17 cellular contexts compared by ENCODE assay signal in genomic region chr5:21646469-21646868, GRCh38.
DNase-seq lines count a peak whose midpoint lies in the region; FAIRE-seq and TF ChIP-seq lines count a peak whose summit lies in the region.
"Had no signal": no experiment of that assay in that cellular context is flagged by ENCODE, and none has a peak within 500 bp of the region (broad histone marks: within the 10 kb centered on the region; RNA-seq: fewer than 3 reads in every experiment).

No MANE protein-coding gene starts in this region.

- no peaks in the 10 kb centered on the region for H4K20me1 ChIP-seq in astrocyte (ENCODE audit: insufficient read depth, low read length)

- H3K27me3 Mint-ChIP-seq in astrocyte (ENCODE audit: low read depth, unreplicated experiment): no peaks in the 10 kb centered on the region
- H3K27me3 Mint-ChIP-seq: B cell; CD4-positive, CD25-positive, alpha-beta regulatory T cell had no signal

- H2AFZ ChIP-seq in astrocyte (ENCODE audit: low read depth, low read length): no peak overlapping the region

- no peak overlapping the region for H3K27ac Mint-ChIP-seq in astrocyte (ENCODE audit: unreplicated experiment)
- H3K27ac Mint-ChIP-seq: B cell; CD4-positive, CD25-positive, alpha-beta regulatory T cell had no signal

- FAIRE-seq in astrocyte (lab: Jason Lieb, UNC): no peak

- H3K4me3 ChIP-seq in astrocyte (ENCODE audit: insufficient read depth, low read depth, low read length): no peak overlapping the region
- no peak overlapping the region for H3K4me3 ChIP-seq in epithelial cell of esophagus (ENCODE audit: low read length)
- no peak overlapping the region for H3K4me3 ChIP-seq in MG63

- no peaks in the 10 kb centered on the region for H3K36me3 Mint-ChIP-seq in astrocyte (ENCODE audit: low read depth, unreplicated experiment)
- H3K36me3 Mint-ChIP-seq: CD4-positive, CD25-positive, alpha-beta regulatory T cell had no signal

- no peak overlapping the region for H3K9ac ChIP-seq in astrocyte (ENCODE audit: low read length)

- intact Hi-C loops in posterior cingulate gyrus (cut with DNase I): no loop called here

- H3K27ac ChIP-seq in astrocyte (ENCODE audit: low read depth, low read length): no peak overlapping the region

- TF ChIP-seq CTCF in astrocyte (IDR thresholded peaks at IDR 0.05; ENCODE audit: insufficient read depth, low read depth, low read length): no peak
- TF ChIP-seq CTCF in epithelial cell of esophagus (IDR thresholded peaks at IDR 0.05; ENCODE audit: insufficient read depth, low read depth, low read length, missing control alignments): no peak

- H3K4me1 Mint-ChIP-seq in astrocyte (ENCODE audit: low read depth, unreplicated experiment): no peaks in the 10 kb centered on the region
- H3K4me1 Mint-ChIP-seq: B cell; CD4-positive, CD25-positive, alpha-beta regulatory T cell; H9 had no signal

- no peak overlapping the region for H3K4me3 Mint-ChIP-seq in astrocyte (ENCODE audit: unreplicated experiment)
- H3K4me3 Mint-ChIP-seq: B cell; CD4-positive, CD25-positive, alpha-beta regulatory T cell; H9 had no signal

- H3K4me2 ChIP-seq in astrocyte (ENCODE audit: low read length): no peak overlapping the region

- H3K27me3 ChIP-seq in astrocyte (ENCODE audit: insufficient read depth, low read length) (no peaks in the 10 kb centered on the region), MG63 (no peaks in the 10 kb centered on the region)

- DNase-seq in HT1080 (ENCODE audit: low read depth) (peak; percentile 56), astrocyte (ENCODE audit: low read depth) (peak; percentile 41), epithelial cell of esophagus (ENCODE audit: low read depth) (peak; percentile 11), pulmonary artery endothelial cell (ENCODE audit: low read depth, low spot score) (peak; percentile 3), putamen (ENCODE audit: low spot score) (no peak), MG63 (no peak), posterior cingulate gyrus (no peak)
- DNase-seq: CD4-positive, CD25-positive, alpha-beta regulatory T cell; DMS53; H9; NCI-H146; NCI-H2081; NCI-H69; OCI-M1; RPMI8226; SIG-M5 had no signal

- H3K36me3 ChIP-seq in astrocyte (ENCODE audit: insufficient read depth, low read length): no peaks in the 10 kb centered on the region
- no peaks in the 10 kb centered on the region for H3K36me3 ChIP-seq in MG63

- H3K9me3 ChIP-seq in astrocyte (ENCODE audit: insufficient read depth, low read depth, low read length) (no peaks in the 10 kb centered on the region), MG63 (peaks cover 3% of the 10 kb centered on the region)

- H3K79me2 ChIP-seq in astrocyte (ENCODE audit: insufficient read depth, low read length): no peaks in the 10 kb centered on the region

- no peaks in the 10 kb centered on the region for H3K9me3 Mint-ChIP-seq in astrocyte (ENCODE audit: unreplicated experiment)
- H3K9me3 Mint-ChIP-seq: H9 had no signal

- H3K4me1 ChIP-seq in astrocyte (ENCODE audit: insufficient read depth, low read length): no peaks in the 10 kb centered on the region

Comparison
In these comparisons a context has a peak if more than half of its experiments do, and no peak if none do; other contexts are left out.
1. DNase-seq: peak in HT1080 (single experiment), astrocyte (single experiment), epithelial cell of esophagus (single experiment) and pulmonary artery endothelial cell (single experiment); none in putamen (single experiment), MG63 (single experiment) and posterior cingulate gyrus (0 of 10).